Comparison of ENCODE assay signal across 8 cellular contexts in the genomic region with DNA sequence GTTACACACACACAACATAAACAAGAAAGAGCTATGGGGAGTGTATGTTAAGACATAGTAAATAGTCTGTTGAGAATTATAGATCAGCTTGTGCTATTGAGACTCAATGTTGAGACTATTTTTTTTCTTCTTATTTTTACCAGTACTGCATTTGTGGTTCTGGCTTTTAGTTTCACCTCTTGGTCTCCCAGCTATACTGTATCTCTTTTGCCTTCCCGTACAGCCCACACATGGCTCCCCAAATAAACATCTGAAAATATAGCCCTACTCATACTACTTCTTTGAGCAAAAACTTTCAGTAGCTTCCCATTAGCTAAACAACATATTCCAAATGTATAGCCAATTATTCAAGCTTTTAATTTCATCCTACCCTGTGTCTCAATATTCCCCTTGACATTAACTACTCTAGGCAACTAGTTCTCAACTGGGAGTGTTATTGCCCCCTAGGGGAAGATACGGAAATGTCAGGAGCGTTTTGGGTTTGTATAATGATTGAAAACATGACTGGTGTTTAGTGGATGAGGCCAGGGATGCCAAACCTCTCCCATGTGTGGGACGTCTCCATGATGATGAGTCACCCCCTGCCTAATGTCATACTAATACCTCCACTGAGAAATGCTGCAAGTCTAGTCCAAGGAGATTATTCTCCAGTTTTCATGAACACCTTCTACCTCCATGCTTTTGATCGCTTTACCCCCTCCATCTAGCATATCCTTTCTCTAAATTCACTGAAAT. TPM values are rescaled to one million over a fixed set of nuclear protein-coding genes. Genes with fewer than 3 reads are reported as not detected.
DNase-seq lines count a peak whose midpoint lies in the region; ATAC-seq and TF ChIP-seq lines count a peak whose summit lies in the region.

No MANE protein-coding gene starts in this region.

- no peaks in the 10 kb centered on the region for H3K36me3 Mint-ChIP-seq in Caco-2 (ENCODE audit: insufficient read depth, unreplicated experiment)
- no peaks in the 10 kb centered on the region for H3K36me3 Mint-ChIP-seq in CD8-positive, alpha-beta memory T cell

- peak; percentile 32 to 34 for TF ChIP-seq CTCF in Caco-2 (IDR thresholded peaks at IDR 0.05; ENCODE audit: insufficient read depth in 1 of 2, low read depth in 1 of 2, low read length in 1 of 2, severe bottlenecking in 1 of 2, unreplicated experiment in 1 of 2)
- TF ChIP-seq CTCF in kidney epithelial cell (IDR thresholded peaks at IDR 0.05; ENCODE audit: insufficient read depth, low read length, poor library complexity, severe bottlenecking) = peak; percentile 64

- peak in 1 of 2 experiments; percentile 35 for DNase-seq in Caco-2
- DNase-seq in NCI-H2171 treated with DMSO at 0.1 percent for 48 hours (lab: John Stamatoyannopoulos, UW) = peak; percentile 61
- DNase-seq in astrocyte of the hippocampus (ENCODE audit: low read depth, low spot score) = peak; percentile 72
- peak; percentile 12 for DNase-seq in kidney epithelial cell (ENCODE audit: low read depth)
- DNase-seq in CD8-positive, alpha-beta memory T cell = no peak
- no peak for DNase-seq in effector CD8-positive, alpha-beta T cell (lab: John Stamatoyannopoulos, UW)

- no peaks in the 10 kb centered on the region for H3K27me3 ChIP-seq in Caco-2 (replicated peaks; ENCODE audit: control insufficient read depth, insufficient read depth, low read length)
- no peaks in the 10 kb centered on the region for H3K27me3 ChIP-seq in kidney epithelial cell (ENCODE audit: control insufficient read depth, insufficient read depth, low read length)
- H3K27me3 ChIP-seq in CD8-positive, alpha-beta memory T cell (ENCODE audit: insufficient read depth, low read length, poor library complexity, severe bottlenecking) = no peaks in the 10 kb centered on the region

- intact Hi-C loops in Caco-2 (cut with micrococcal nuclease; ENCODE audit: unreplicated experiment) = loop anchor here (1.0 to 2.0 kb wide), 2 partner anchors 122 to 326 kb away; no protein-coding TSS in a partner anchor

- H3K4me3 Mint-ChIP-seq in Caco-2 (ENCODE audit: unreplicated experiment) = no peak overlapping the region
- H3K4me3 Mint-ChIP-seq in CD8-positive, alpha-beta memory T cell = no peak overlapping the region

- ATAC-seq in GM18520 (IDR thresholded peaks at IDR 0.05; ENCODE audit: unreplicated experiment) (peak; percentile 71), HG02884 (IDR thresholded peaks at IDR 0.05; ENCODE audit: unreplicated experiment) (peak; percentile 89)

- no peak overlapping the region for H3K27ac Mint-ChIP-seq in Caco-2 (ENCODE audit: unreplicated experiment)
- no peak overlapping the region for H3K27ac Mint-ChIP-seq in CD8-positive, alpha-beta memory T cell

- peaks cover 6% of the 10 kb centered on the region for H3K4me1 Mint-ChIP-seq in Caco-2 (ENCODE audit: low read depth, unreplicated experiment)
- H3K4me1 Mint-ChIP-seq in CD8-positive, alpha-beta memory T cell = no peaks in the 10 kb centered on the region

- H3K36me3 ChIP-seq in Caco-2 (ENCODE audit: control insufficient read depth, insufficient read depth, low read length) (no peaks in the 10 kb centered on the region), kidney epithelial cell (ENCODE audit: control insufficient read depth, insufficient read depth, low read length) (no peaks in the 10 kb centered on the region)
- no peaks in the 10 kb centered on the region for H3K36me3 ChIP-seq in CD8-positive, alpha-beta memory T cell (ENCODE audit: insufficient read depth, low read length)

- H3K27me3 Mint-ChIP-seq in Caco-2 (ENCODE audit: insufficient read depth, unreplicated experiment) = peaks cover 12% of the 10 kb centered on the region
- H3K27me3 Mint-ChIP-seq in CD8-positive, alpha-beta memory T cell = peaks cover 0 to 4% of the 10 kb centered on the region in 2 donors

- no peaks in the 10 kb centered on the region for H3K9me3 ChIP-seq in Caco-2
- no peaks in the 10 kb centered on the region for H3K9me3 ChIP-seq in CD8-positive, alpha-beta memory T cell (ENCODE audit: low read length)

- H3K4me3 ChIP-seq in Caco-2 (ENCODE audit: low read depth, low read length) = no peak overlapping the region
- H3K4me3 ChIP-seq in kidney epithelial cell (ENCODE audit: low read depth, low read length) = no peak overlapping the region
- H3K4me3 ChIP-seq in CD8-positive, alpha-beta memory T cell (ENCODE audit: low read length) = no peak overlapping the region

- CTCF ChIA-PET in Caco-2 (lab: Charles Lee) = interaction anchor here (0.7 kb wide), 1 partner anchor 323 kb away, joined by 3 read pairs; no protein-coding TSS in a partner anchor
- CTCF ChIA-PET in CD8-positive, alpha-beta memory T cell (lab: Charles Lee) = no interaction called here

- H3K9me3 Mint-ChIP-seq in Caco-2 (ENCODE audit: unreplicated experiment) = no peaks in the 10 kb centered on the region
- H3K9me3 Mint-ChIP-seq in CD8-positive, alpha-beta memory T cell = peaks cover 0 to 3% (median 0%) of the 10 kb centered on the region in 5 donors

- BruUV-seq in Caco-2 (replicated peaks; lab: Mats Ljungman, UMichigan) = no TSS peak

- no peaks in the 10 kb centered on the region for H3K4me1 ChIP-seq in Caco-2
- no peaks in the 10 kb centered on the region for H3K4me1 ChIP-seq in CD8-positive, alpha-beta memory T cell (ENCODE audit: insufficient read depth, low read length)

- POLR2A ChIA-PET in Caco-2 (lab: Charles Lee) = no interaction called here
- POLR2A ChIA-PET in CD8-positive, alpha-beta memory T cell (lab: Charles Lee) = no interaction called here

- H3K27ac ChIP-seq in CD8-positive, alpha-beta memory T cell (ENCODE audit: low read depth, low read length) = no peak overlapping the region

RNA-seq across cellular contexts. Expression of a gene that starts 6.8 kb away (rescaled TPM):
- total RNA-seq in Caco-2 (2022) (not detected in 2 replicates), kidney epithelial cell (not detected in 2 replicates)
- total RNA-seq in CD8-positive, alpha-beta memory T cell = not detected
- polyA plus RNA-seq in CD8-positive, alpha-beta memory T cell = not detected

RNA-seq across cellular contexts. Expression of a gene that starts 53.9 kb away (rescaled TPM):
- 19.9 and 20.3 TPM in 2 replicates for total RNA-seq in Caco-2 (2022)
- 8.9 and 10.7 TPM in 2 replicates for total RNA-seq in kidney epithelial cell
- total RNA-seq in CD8-positive, alpha-beta memory T cell = 10 to 100 TPM; 11.4 to 11.7 TPM
- 0.31 TPM for polyA plus RNA-seq in CD8-positive, alpha-beta memory T cell

Comparison
In these comparisons a context has a peak if more than half of its experiments do, and no peak if none do; other contexts are left out.
1. DNase-seq: peak in NCI-H2171 treated with DMSO at 0.1 percent for 48 hours (single experiment), astrocyte of the hippocampus (single experiment) and kidney epithelial cell (single experiment); none in CD8-positive, alpha-beta memory T cell (0 of 5) and effector CD8-positive, alpha-beta T cell (single experiment).